Comparison of ENCODE assay signal across 1 cellular context in the genomic region with DNA sequence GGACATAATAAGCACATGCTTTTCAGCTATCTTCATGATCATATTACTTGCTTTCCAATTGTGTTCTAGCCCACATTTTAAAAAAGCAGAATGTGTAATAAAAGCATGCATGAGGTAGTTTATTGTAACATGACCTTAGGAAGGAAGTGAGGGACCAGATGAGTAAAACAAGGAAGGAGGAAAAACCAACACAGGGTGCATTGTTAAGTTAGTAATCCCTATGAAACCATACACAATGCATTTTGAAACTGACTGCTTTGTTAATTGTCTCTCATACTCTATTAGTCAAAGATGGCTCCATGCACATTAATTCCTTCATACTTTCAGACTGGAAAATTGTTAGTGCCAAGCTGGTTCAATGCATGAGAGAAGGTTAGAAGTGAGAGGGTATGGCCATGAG.
TF ChIP-seq lines count a peak whose summit lies in the region.

No MANE protein-coding gene starts in this region.

TF ChIP-seq in GM12878, 131 proteins besides CTCF, POLR2A, EP300 and RAD21 (continued from another document):
- TF ChIP-seq ZNF687 (IDR thresholded peaks at IDR 0.05) (no peak), ETV6 (conservative IDR thresholded peaks at IDR 0.05 in 1 of 2, IDR thresholded peaks at IDR 0.05 in 1 of 2; ENCODE audit: borderline replicate concordance in 1 of 2, low read depth in 1 of 2) (peak in 1 of 2 experiments; percentile 67; a peak in 1 of 4 replicates), ZNF217 (IDR thresholded peaks at IDR 0.05) (no peak), RUNX3 (IDR thresholded peaks at IDR 0.05; ENCODE audit: low read length) (peak; percentile 30; the same call in 1 of the 2 replicates), ZNF622 (IDR thresholded peaks at IDR 0.05) (no peak), ZNF384 (IDR thresholded peaks at IDR 0.05; ENCODE audit: borderline replicate concordance, low read depth, low read length) (no peak), ESRRA (IDR thresholded peaks at IDR 0.05; ENCODE audit: low read length) (no peak), KDM1A (IDR thresholded peaks at IDR 0.05; ENCODE audit: borderline replicate concordance) (no peak), JUNB (IDR thresholded peaks at IDR 0.05) (peak; percentile 16; the same call in 1 of the 2 replicates)
